ENCODE assay signal across 8 cellular contexts in genomic region chr4:109730294-109731051, GRCh38. TPM values are rescaled to one million over a fixed set of nuclear protein-coding genes. Genes with fewer than 3 reads are reported as not detected.
DNase-seq lines count a peak whose midpoint lies in the region; ATAC-seq and TF ChIP-seq lines count a peak whose summit lies in the region.

No MANE protein-coding gene starts in this region.

- no peaks in the 10 kb centered on the region for H3K9me3 ChIP-seq in parathyroid adenoma (ENCODE audit: control insufficient read depth, low read length)

- ATAC-seq in GM18499 (IDR thresholded peaks at IDR 0.05; ENCODE audit: insufficient read depth, unreplicated experiment) (peak; percentile 39), HG02870 (IDR thresholded peaks at IDR 0.05; ENCODE audit: unreplicated experiment) (peak; percentile 40), left cardiac atrium (peak; percentile 64 to 66)

- TF ChIP-seq CTCF in parathyroid adenoma (IDR thresholded peaks at IDR 0.05): no peak

- H3K9ac ChIP-seq in parathyroid adenoma: no peak overlapping the region

- peak overlapping the region; percentile 92 for H3K27ac ChIP-seq in parathyroid adenoma

- no peaks in the 10 kb centered on the region for H3K36me3 ChIP-seq in parathyroid adenoma (ENCODE audit: control insufficient read depth, insufficient read depth, low read length)

- intact Hi-C loops in left cardiac atrium (cut with DNase I): no loop called here

- H3K4me3 ChIP-seq in parathyroid adenoma (ENCODE audit: low read depth, low read length): peak overlapping the region; percentile 65

- peak; percentile 67 for DNase-seq in AG08396 (ENCODE audit: low spot score)
- peak; percentile 9 for DNase-seq in NCI-H2029 treated with DMSO at 0.1 percent for 48 hours (lab: John Stamatoyannopoulos, UW)
- DNase-seq in amniotic epithelial cell (ENCODE audit: low read depth): peak; percentile 83
- DNase-seq in left cardiac atrium: peak; percentile 57
- DNase-seq in effector CD4-positive, alpha-beta T cell: no peak

- no peaks in the 10 kb centered on the region for H3K27me3 ChIP-seq in parathyroid adenoma (ENCODE audit: control insufficient read depth, insufficient read depth, low read length)

- no peaks in the 10 kb centered on the region for H3K79me2 ChIP-seq in parathyroid adenoma

- peak overlapping the region; percentile 98 for H2AFZ ChIP-seq in parathyroid adenoma

- H3K4me1 ChIP-seq in parathyroid adenoma: no peaks in the 10 kb centered on the region

- peak overlapping the region; percentile 67 for H3K4me2 ChIP-seq in parathyroid adenoma (ENCODE audit: low read length)

RNA-seq across cellular contexts. Expression of gene PLA2G12A, which starts 0.6 kb away (rescaled TPM):
- total RNA-seq in left cardiac atrium: 10 to 100 TPM; 59.4 to 63.1 TPM

RNA-seq across cellular contexts. Expression of gene CASP6, which starts 27.2 kb away (rescaled TPM):
- total RNA-seq in left cardiac atrium: 10 to 100 TPM in 1 of 2 donors, 1 to 10 TPM in 1; 7.6 to 15.8 TPM
